In the genomic region with DNA sequence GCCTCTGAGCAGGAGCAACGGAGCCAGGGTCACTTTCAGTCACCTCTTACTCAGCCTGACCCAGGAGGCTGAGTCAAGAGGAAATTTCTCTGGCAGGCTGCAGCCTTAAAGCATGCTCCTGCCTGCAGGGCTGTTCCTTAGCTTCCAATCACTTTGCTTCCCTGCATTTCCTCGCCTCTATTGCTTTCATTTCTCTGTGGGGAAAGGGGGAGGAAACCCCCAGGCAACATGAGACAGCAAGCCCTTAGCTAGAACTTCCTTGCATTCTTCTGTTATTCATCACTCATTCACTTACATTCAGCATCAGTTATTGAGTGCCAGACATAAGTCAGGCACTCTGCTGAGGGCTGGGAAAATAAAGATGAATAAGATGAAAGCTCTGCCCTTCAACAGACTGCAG, we compare ENCODE assay signal across 17 cellular contexts. TPM values are rescaled to one million over a fixed set of nuclear protein-coding genes. Genes with fewer than 3 reads are reported as not detected.
DNase-seq lines count a peak whose midpoint lies in the region; ATAC-seq and TF ChIP-seq lines count a peak whose summit lies in the region.
"Had no signal": no experiment of that assay in that cellular context is flagged by ENCODE, and none has a peak within 500 bp of the region (broad histone marks: within the 10 kb centered on the region; RNA-seq: fewer than 3 reads in every experiment).

No MANE protein-coding gene starts in this region.

- no peak for TF ChIP-seq CTCF in progenitor cell of endocrine pancreas (IDR thresholded peaks at IDR 0.05; ENCODE audit: unreplicated experiment)
- TF ChIP-seq CTCF in left ventricle myocardium inferior (IDR thresholded peaks at IDR 0.05; ENCODE audit: borderline replicate concordance), result no peak

- no peak overlapping the region for H3K27ac Mint-ChIP-seq in progenitor cell of endocrine pancreas
- H3K27ac Mint-ChIP-seq in activated CD8-positive, alpha-beta T cell treated with anti-CD3 and anti-CD28 coated beads, Interleukin-2, amount 10 ng/mL, durations not matched to agents 7 days and 5 days, result no peak overlapping the region
- H3K27ac Mint-ChIP-seq: activated naive CD8-positive, alpha-beta T cell treated with anti-CD3 and anti-CD28 coated beads, Interleukin-2, amount 10 ng/mL, durations not matched to agents 7 days and 5 days; CD4-positive, CD25-positive, alpha-beta regulatory T cell had no signal

- no peak overlapping the region for H3K4me3 Mint-ChIP-seq in progenitor cell of endocrine pancreas (ENCODE audit: low read depth)
- no peak overlapping the region for H3K4me3 Mint-ChIP-seq in activated CD8-positive, alpha-beta T cell treated with anti-CD3 and anti-CD28 coated beads, Interleukin-2, amount 10 ng/mL, durations not matched to agents 7 days and 5 days
- H3K4me3 Mint-ChIP-seq: activated naive CD8-positive, alpha-beta T cell treated with anti-CD3 and anti-CD28 coated beads, Interleukin-2, amount 10 ng/mL, durations not matched to agents 7 days and 5 days; CD4-positive, CD25-positive, alpha-beta regulatory T cell; stimulated activated naive CD8-positive, alpha-beta T cell treated with anti-CD3 and anti-CD28 coated beads, Interleukin-15, amount 100 ng/mL, for 72 hours had no signal

- H2BK120ac ChIP-seq in mesenchymal stem cell (ENCODE audit: low read depth, low read length), result no peak overlapping the region

- H3K79me1 ChIP-seq in mesenchymal stem cell (replicated peaks; ENCODE audit: low read length, poor library complexity, severe bottlenecking), result no peaks in the 10 kb centered on the region

- no peak overlapping the region for H3K4me2 ChIP-seq in mesenchymal stem cell (ENCODE audit: low read length, poor library complexity, severe bottlenecking)

- 15% methylated on average over 2 of the region's 2 CpGs for WGBS in mesenchymal stem cell

- H3K4ac ChIP-seq in mesenchymal stem cell (ENCODE audit: low read depth in 1 of 2, low read length in 2 of 2), result no peak overlapping the region

- H3K36me3 ChIP-seq in MG63, result no peaks in the 10 kb centered on the region
- no peaks in the 10 kb centered on the region for H3K36me3 ChIP-seq in mesenchymal stem cell (ENCODE audit: control insufficient read depth in 1 of 2, insufficient read depth in 2 of 2, low read depth in 1 of 2, low read length in 2 of 2)
- H3K36me3 ChIP-seq in left ventricle myocardium inferior, result no peaks in the 10 kb centered on the region
- H3K36me3 ChIP-seq: gastroesophageal sphincter had no signal

- no peak overlapping the region for H2BK12ac ChIP-seq in mesenchymal stem cell (ENCODE audit: low read length in 2 of 2)

- no peak overlapping the region for H2AFZ ChIP-seq in mesenchymal stem cell (ENCODE audit: low read depth, low read length)

- H3K27me3 Mint-ChIP-seq in progenitor cell of endocrine pancreas, result no peaks in the 10 kb centered on the region
- H3K27me3 Mint-ChIP-seq in activated CD8-positive, alpha-beta T cell treated with anti-CD3 and anti-CD28 coated beads, Interleukin-2, amount 10 ng/mL, durations not matched to agents 7 days and 5 days (ENCODE audit: low read depth), result peaks cover 2% of the 10 kb centered on the region
- H3K27me3 Mint-ChIP-seq: activated naive CD8-positive, alpha-beta T cell treated with anti-CD3 and anti-CD28 coated beads, Interleukin-2, amount 10 ng/mL, durations not matched to agents 7 days and 5 days; stimulated activated naive CD8-positive, alpha-beta T cell treated with anti-CD3 and anti-CD28 coated beads, Interleukin-15, amount 100 ng/mL, for 72 hours had no signal

- H3K9me3 Mint-ChIP-seq in progenitor cell of endocrine pancreas (ENCODE audit: low read depth), result no peaks in the 10 kb centered on the region
- no peaks in the 10 kb centered on the region for H3K9me3 Mint-ChIP-seq in activated CD8-positive, alpha-beta T cell treated with anti-CD3 and anti-CD28 coated beads, Interleukin-2, amount 10 ng/mL, durations not matched to agents 7 days and 5 days (ENCODE audit: insufficient read depth)
- H3K9me3 Mint-ChIP-seq: activated naive CD8-positive, alpha-beta T cell treated with anti-CD3 and anti-CD28 coated beads, Interleukin-2, amount 10 ng/mL, durations not matched to agents 7 days and 5 days had no signal

- CTCF ChIA-PET in activated CD8-positive, alpha-beta T cell treated with anti-CD3 and anti-CD28 coated beads, Interleukin-2, amount 10 ng/mL, durations not matched to agents 7 days and 5 days (lab: Charles Lee), result no interaction called here

- no peak overlapping the region for H2BK15ac ChIP-seq in mesenchymal stem cell (ENCODE audit: low read depth, poor library complexity, severe bottlenecking)

- POLR2A ChIA-PET in activated CD8-positive, alpha-beta T cell treated with anti-CD3 and anti-CD28 coated beads, Interleukin-2, amount 10 ng/mL, durations not matched to agents 7 days and 5 days (lab: Charles Lee), result interaction anchor here (0.6 to 0.8 kb wide), 2 partner anchors 10 to 688 kb away, joined by 3 to 4 read pairs; no protein-coding TSS in a partner anchor

- no peaks in the 10 kb centered on the region for H3K4me1 Mint-ChIP-seq in progenitor cell of endocrine pancreas (ENCODE audit: low read depth)
- H3K4me1 Mint-ChIP-seq in activated CD8-positive, alpha-beta T cell treated with anti-CD3 and anti-CD28 coated beads, Interleukin-2, amount 10 ng/mL, durations not matched to agents 7 days and 5 days (ENCODE audit: low read depth), result no peaks in the 10 kb centered on the region
- H3K4me1 Mint-ChIP-seq: activated naive CD8-positive, alpha-beta T cell treated with anti-CD3 and anti-CD28 coated beads, Interleukin-2, amount 10 ng/mL, durations not matched to agents 7 days and 5 days; CD4-positive, CD25-positive, alpha-beta regulatory T cell; stimulated activated naive CD8-positive, alpha-beta T cell treated with anti-CD3 and anti-CD28 coated beads, Interleukin-15, amount 100 ng/mL, for 72 hours had no signal

- peak overlapping the region; percentile 84 for H3K27ac ChIP-seq in mesenchymal stem cell (ENCODE audit: low read length, poor library complexity, severe bottlenecking)
- no peak overlapping the region for H3K27ac ChIP-seq in left ventricle myocardium inferior (replicated peaks)
- H3K27ac ChIP-seq: gastroesophageal sphincter had no signal

- no peak overlapping the region for H2AK5ac ChIP-seq in mesenchymal stem cell (ENCODE audit: low read length, severe bottlenecking)

- DNase-seq in AG20443 (ENCODE audit: low spot score) (peak; percentile 88), MG63 (peak; percentile 89), dedifferentiated amniotic fluid mesenchymal stem cell (ENCODE audit: extremely low spot score) (peak; percentile 91), mesenchymal stem cell (peak; percentile 91), progenitor cell of endocrine pancreas (ENCODE audit: low spot score, unreplicated experiment) (no peak), left ventricle myocardium inferior (no peak)
- no peak for DNase-seq in activated CD8-positive, alpha-beta T cell treated with anti-CD3 and anti-CD28 coated beads, Interleukin-2, amount 10 ng/mL, durations not matched to agents 7 days and 5 days
- DNase-seq: activated CD4-positive, alpha-beta T cell treated with anti-CD3 and anti-CD28 coated beads, Interleukin-2, amount 50 U/mL, for 4 hours; activated naive CD8-positive, alpha-beta T cell treated with anti-CD3 and anti-CD28 coated beads, Interleukin-2, amount 10 ng/mL, durations not matched to agents 7 days and 5 days; CD4-positive, CD25-positive, alpha-beta regulatory T cell; NCI-H2081 treated with DMSO at 0.1 percent for 48 hours; SHP77; stimulated activated naive CD8-positive, alpha-beta T cell treated with anti-CD3 and anti-CD28 coated beads, Interleukin-15, amount 100 ng/mL, for 72 hours had no signal

- no peaks in the 10 kb centered on the region for H3K36me3 Mint-ChIP-seq in progenitor cell of endocrine pancreas (ENCODE audit: insufficient read depth)
- H3K36me3 Mint-ChIP-seq in activated CD8-positive, alpha-beta T cell treated with anti-CD3 and anti-CD28 coated beads, Interleukin-2, amount 10 ng/mL, durations not matched to agents 7 days and 5 days (ENCODE audit: low read depth), result no peaks in the 10 kb centered on the region
- H3K36me3 Mint-ChIP-seq: activated naive CD8-positive, alpha-beta T cell treated with anti-CD3 and anti-CD28 coated beads, Interleukin-2, amount 10 ng/mL, durations not matched to agents 7 days and 5 days; CD4-positive, CD25-positive, alpha-beta regulatory T cell had no signal

- H4K91ac ChIP-seq in mesenchymal stem cell (ENCODE audit: low read length), result no peak overlapping the region

- peak overlapping the region; percentile 39 for H3K9ac ChIP-seq in mesenchymal stem cell (ENCODE audit: low read length)

- peaks cover 17% of the 10 kb centered on the region for H3K4me1 ChIP-seq in mesenchymal stem cell (ENCODE audit: control insufficient read depth, insufficient read depth, low read depth, low read length)
- peaks cover 4% of the 10 kb centered on the region for H3K4me1 ChIP-seq in left ventricle myocardium inferior
- H3K4me1 ChIP-seq: gastroesophageal sphincter had no signal

- no peak overlapping the region for H3K23ac ChIP-seq in mesenchymal stem cell (ENCODE audit: low read length in 2 of 2)

- no peak overlapping the region for H3K14ac ChIP-seq in mesenchymal stem cell (ENCODE audit: low read length in 2 of 2)

- no peaks in the 10 kb centered on the region for H3K27me3 ChIP-seq in MG63
- no peaks in the 10 kb centered on the region for H3K27me3 ChIP-seq in mesenchymal stem cell (ENCODE audit: control insufficient read depth in 1 of 2, insufficient read depth in 1 of 2, low read length in 2 of 2)
- H3K27me3 ChIP-seq in left ventricle myocardium inferior (ENCODE audit: low read depth), result no peaks in the 10 kb centered on the region

- ATAC-seq in activated CD8-positive, alpha-beta T cell treated with anti-CD3 and anti-CD28 coated beads, Interleukin-2, amount 10 ng/mL, durations not matched to agents 7 days and 5 days, result no peak
- no peak for ATAC-seq in GM18861 (IDR thresholded peaks at IDR 0.05; ENCODE audit: unreplicated experiment)
- ATAC-seq: gastroesophageal sphincter; GM12878; K562; stimulated activated naive CD8-positive, alpha-beta T cell treated with anti-CD3 and anti-CD28 coated beads, Interleukin-15, amount 100 ng/mL, for 72 hours had no signal

- intact Hi-C loops in left ventricle myocardium inferior (cut with micrococcal nuclease), result no loop called here

- H3K18ac ChIP-seq in mesenchymal stem cell (ENCODE audit: low read depth in 1 of 2, low read length in 2 of 2), result no peak overlapping the region

- H3K4me3 ChIP-seq in MG63, result no peak overlapping the region
- H3K4me3 ChIP-seq in mesenchymal stem cell (ENCODE audit: insufficient read depth in 1 of 2, low read depth in 1 of 2, low read length in 2 of 2), result peak overlapping the region in 1 of 2 experiments; percentile 19
- no peak overlapping the region for H3K4me3 ChIP-seq in left ventricle myocardium inferior
- H3K4me3 ChIP-seq: gastroesophageal sphincter, GM12878, K562 had no signal

- no peak overlapping the region for H2BK5ac ChIP-seq in mesenchymal stem cell (ENCODE audit: low read depth, low read length, poor library complexity, severe bottlenecking)

- no peak overlapping the region for H4K8ac ChIP-seq in mesenchymal stem cell (ENCODE audit: low read length)

- H3K9me3 ChIP-seq in MG63 (no peaks in the 10 kb centered on the region), mesenchymal stem cell (ENCODE audit: control insufficient read depth, low read length) (no peaks in the 10 kb centered on the region), left ventricle myocardium inferior (replicated peaks) (no peaks in the 10 kb centered on the region)
- H3K9me3 ChIP-seq: gastroesophageal sphincter had no signal

RNA-seq across cellular contexts. Expression of a gene that starts 13.0 kb away (rescaled TPM):
- 0.69 TPM in 1 of 2 replicates, not detected in the other for total RNA-seq in MG63 (2014; rRNA removed; shearing (Covaris generic); ENCODE audit: low replicate concordance)
- 0.01 TPM for polyA plus RNA-seq in mesenchymal stem cell (2013, experiment 1 of 2)
- 0.01 TPM for polyA plus RNA-seq in mesenchymal stem cell (2013, experiment 2 of 2)
- total RNA-seq in progenitor cell of endocrine pancreas (4.8 and 5.6 TPM in 2 replicates), left ventricle myocardium inferior (0.05 TPM)
- total RNA-seq in activated CD8-positive, alpha-beta T cell treated with anti-CD3 and anti-CD28 coated beads, Interleukin-2, amount 10 ng/mL, durations not matched to agents 7 days and 5 days, result not detected
- total RNA-seq: activated naive CD8-positive, alpha-beta T cell treated with anti-CD3 and anti-CD28 coated beads, Interleukin-2, amount 10 ng/mL, durations not matched to agents 7 days and 5 days; CD4-positive, CD25-positive, alpha-beta regulatory T cell; GM12878 had no signal
- polyA plus RNA-seq: CD4-positive, CD25-positive, alpha-beta regulatory T cell had no signal

Comparison
In these comparisons a context has a peak if more than half of its experiments do, and no peak if none do; other contexts are left out.
1. DNase-seq: peak in AG20443 (single experiment), MG63 (single experiment), dedifferentiated amniotic fluid mesenchymal stem cell (single experiment) and mesenchymal stem cell (single experiment); none in progenitor cell of endocrine pancreas (single experiment), activated CD8-positive, alpha-beta T cell treated with anti-CD3 and anti-CD28 coated beads, Interleukin-2, amount 10 ng/mL, durations not matched to agents 7 days and 5 days (single experiment) and left ventricle myocardium inferior (single experiment).